Comparison of ENCODE assay signal across 25 cellular contexts in genomic region chr12:91851741-91852477, GRCh38.
DNase-seq lines count a peak whose midpoint lies in the region; ATAC-seq, FAIRE-seq and TF ChIP-seq lines count a peak whose summit lies in the region.
"Had no signal": no experiment of that assay in that cellular context is flagged by ENCODE, and none has a peak within 500 bp of the region (broad histone marks: within the 10 kb centered on the region; RNA-seq: fewer than 3 reads in every experiment).

No MANE protein-coding gene starts in this region.

- peaks cover 26% of the 10 kb centered on the region for H3K4me1 Mint-ChIP-seq in activated CD8-positive, alpha-beta T cell treated with anti-CD3 and anti-CD28 coated beads for 36 hours (ENCODE audit: low read depth)
- peaks cover 12% of the 10 kb centered on the region for H3K4me1 Mint-ChIP-seq in activated CD8-positive, alpha-beta T cell treated with anti-CD3 and anti-CD28 coated beads, Interleukin-2, amount 10 ng/mL, durations not matched to agents 7 days and 5 days (ENCODE audit: low read depth)
- H3K4me1 Mint-ChIP-seq in central memory CD8-positive, alpha-beta T cell: peaks cover 20% of the 10 kb centered on the region
- H3K4me1 Mint-ChIP-seq: IgD-negative memory B cell, nephron progenitor cell had no signal

- no peaks in the 10 kb centered on the region for H3K27me3 Mint-ChIP-seq in activated CD8-positive, alpha-beta T cell treated with anti-CD3 and anti-CD28 coated beads for 36 hours
- no peaks in the 10 kb centered on the region for H3K27me3 Mint-ChIP-seq in activated CD8-positive, alpha-beta T cell treated with anti-CD3 and anti-CD28 coated beads, Interleukin-2, amount 10 ng/mL, durations not matched to agents 7 days and 5 days (ENCODE audit: low read depth)
- no peaks in the 10 kb centered on the region for H3K27me3 Mint-ChIP-seq in central memory CD8-positive, alpha-beta T cell
- H3K27me3 Mint-ChIP-seq: brain had no signal

- H3K4me3 ChIP-seq in small intestine (ENCODE audit: low read depth in 1 of 2, low read length in 2 of 2) (no peak overlapping the region), testis (no peak overlapping the region)
- H3K4me3 ChIP-seq: gastroesophageal sphincter, mucosa of descending colon had no signal

- no peaks in the 10 kb centered on the region for H3K36me3 ChIP-seq in small intestine (ENCODE audit: control insufficient read depth in 2 of 2, insufficient read depth in 2 of 2, low read length in 2 of 2)
- no peaks in the 10 kb centered on the region for H3K36me3 ChIP-seq in testis (ENCODE audit: low read depth, missing control alignments)
- H3K36me3 ChIP-seq: gastroesophageal sphincter had no signal

- H3K27me3 ChIP-seq in small intestine (ENCODE audit: control insufficient read depth in 2 of 2, insufficient read depth in 2 of 2, low read length in 2 of 2): no peaks in the 10 kb centered on the region
- no peaks in the 10 kb centered on the region for H3K27me3 ChIP-seq in testis
- H3K27me3 ChIP-seq: gastroesophageal sphincter had no signal

- no peaks in the 10 kb centered on the region for H3K36me3 Mint-ChIP-seq in activated CD8-positive, alpha-beta T cell treated with anti-CD3 and anti-CD28 coated beads for 36 hours (ENCODE audit: low read depth)
- no peaks in the 10 kb centered on the region for H3K36me3 Mint-ChIP-seq in activated CD8-positive, alpha-beta T cell treated with anti-CD3 and anti-CD28 coated beads, Interleukin-2, amount 10 ng/mL, durations not matched to agents 7 days and 5 days (ENCODE audit: low read depth)
- H3K36me3 Mint-ChIP-seq in central memory CD8-positive, alpha-beta T cell (ENCODE audit: insufficient read depth): peaks cover 2% of the 10 kb centered on the region
- H3K36me3 Mint-ChIP-seq: brain; CD14-positive monocyte; stimulated activated memory B cell treated with anti-CD40 and anti-IgM and Interleukin-4, amounts not matched to agents 10 μg/mL and 1 μg/mL and 100 μg/mL, for 72 hours had no signal

- H3K9me3 Mint-ChIP-seq in activated CD8-positive, alpha-beta T cell treated with anti-CD3 and anti-CD28 coated beads for 36 hours: no peaks in the 10 kb centered on the region
- no peaks in the 10 kb centered on the region for H3K9me3 Mint-ChIP-seq in activated CD8-positive, alpha-beta T cell treated with anti-CD3 and anti-CD28 coated beads, Interleukin-2, amount 10 ng/mL, durations not matched to agents 7 days and 5 days (ENCODE audit: insufficient read depth)
- H3K9me3 Mint-ChIP-seq in central memory CD8-positive, alpha-beta T cell: no peaks in the 10 kb centered on the region
- H3K9me3 Mint-ChIP-seq: IgD-negative memory B cell; nephron progenitor cell; stimulated activated memory B cell treated with anti-CD40 and anti-IgM and Interleukin-4, amounts not matched to agents 10 μg/mL and 1 μg/mL and 100 μg/mL, for 72 hours had no signal

- TF ChIP-seq POLR2A in testis (IDR thresholded peaks at IDR 0.05): no peak

- no peak overlapping the region for H3K27ac ChIP-seq in small intestine (ENCODE audit: low read depth in 1 of 2, low read length in 1 of 2)
- H3K27ac ChIP-seq in testis: no peak overlapping the region
- H3K27ac ChIP-seq: gastroesophageal sphincter had no signal

- CTCF ChIA-PET in activated CD8-positive, alpha-beta T cell treated with anti-CD3 and anti-CD28 coated beads for 36 hours (lab: Charles Lee): no interaction called here
- CTCF ChIA-PET in activated CD8-positive, alpha-beta T cell treated with anti-CD3 and anti-CD28 coated beads, Interleukin-2, amount 10 ng/mL, durations not matched to agents 7 days and 5 days (lab: Charles Lee): no interaction called here

- intact Hi-C loops in activated CD8-positive, alpha-beta T cell treated with anti-CD3 and anti-CD28 coated beads for 36 hours (cut with micrococcal nuclease): no loop called here
- intact Hi-C loops in testis (cut with DNase I; ENCODE audit: low total_unique reads): no loop called here

- peak; percentile 44 for FAIRE-seq in small intestine (lab: Jason Lieb, UNC)
- FAIRE-seq: endothelial cell of umbilical vein had no signal

- H3K9me3 ChIP-seq in small intestine (ENCODE audit: control insufficient read depth, low read depth) (no peaks in the 10 kb centered on the region), testis (no peaks in the 10 kb centered on the region)
- H3K9me3 ChIP-seq: gastroesophageal sphincter, mucosa of descending colon had no signal

- POLR2A ChIA-PET in activated CD8-positive, alpha-beta T cell treated with anti-CD3 and anti-CD28 coated beads for 36 hours (lab: Charles Lee): interaction anchor here (0.6 kb wide), 1 partner anchor 512 kb away, joined by 3 read pairs; no protein-coding TSS in a partner anchor
- POLR2A ChIA-PET in activated CD8-positive, alpha-beta T cell treated with anti-CD3 and anti-CD28 coated beads, Interleukin-2, amount 10 ng/mL, durations not matched to agents 7 days and 5 days (lab: Charles Lee): no interaction called here

- no peak overlapping the region for H3K4me3 Mint-ChIP-seq in activated CD8-positive, alpha-beta T cell treated with anti-CD3 and anti-CD28 coated beads for 36 hours
- H3K4me3 Mint-ChIP-seq in activated CD8-positive, alpha-beta T cell treated with anti-CD3 and anti-CD28 coated beads, Interleukin-2, amount 10 ng/mL, durations not matched to agents 7 days and 5 days: no peak overlapping the region
- no peak overlapping the region for H3K4me3 Mint-ChIP-seq in central memory CD8-positive, alpha-beta T cell
- H3K4me3 Mint-ChIP-seq: brain; CD14-positive monocyte; IgD-negative memory B cell; nephron progenitor cell; stimulated activated memory B cell treated with anti-CD40 and anti-IgM and Interleukin-4, amounts not matched to agents 10 μg/mL and 1 μg/mL and 100 μg/mL, for 72 hours had no signal

- no peaks in the 10 kb centered on the region for H3K4me1 ChIP-seq in small intestine (ENCODE audit: control insufficient read depth in 2 of 2, insufficient read depth in 1 of 2, low read depth in 1 of 2, low read length in 1 of 2)
- H3K4me1 ChIP-seq in testis: peaks cover 3% of the 10 kb centered on the region

- no peak for DNase-seq in activated CD8-positive, alpha-beta T cell treated with anti-CD3 and anti-CD28 coated beads for 36 hours
- no peak for DNase-seq in activated CD8-positive, alpha-beta T cell treated with anti-CD3 and anti-CD28 coated beads, Interleukin-2, amount 10 ng/mL, durations not matched to agents 7 days and 5 days
- DNase-seq in M059J (ENCODE audit: low read depth): peak; percentile 1
- DNase-seq in central memory CD8-positive, alpha-beta T cell (ENCODE audit: low spot score in 2 of 2): no peak
- no peak for DNase-seq in small intestine
- DNase-seq in testis: no peak
- DNase-seq: activated naive CD4-positive, alpha-beta T cell; activated T-cell treated with anti-CD3 and anti-CD28 coated beads, Interleukin-2, amount 50 U/mL, for 1 hour; Calu3; DMS79; hippocampal formation; left colon; mucosa of descending colon; NCI-H1105 treated with DMSO at 0.1 percent for 48 hours; nephron progenitor cell had no signal

- H3K27ac Mint-ChIP-seq in activated CD8-positive, alpha-beta T cell treated with anti-CD3 and anti-CD28 coated beads for 36 hours: peak overlapping the region; percentile 1
- H3K27ac Mint-ChIP-seq in activated CD8-positive, alpha-beta T cell treated with anti-CD3 and anti-CD28 coated beads, Interleukin-2, amount 10 ng/mL, durations not matched to agents 7 days and 5 days: no peak overlapping the region
- H3K27ac Mint-ChIP-seq in central memory CD8-positive, alpha-beta T cell (ENCODE audit: low read depth): peak overlapping the region; percentile 87
- H3K27ac Mint-ChIP-seq: CD14-positive monocyte; IgD-negative memory B cell; nephron progenitor cell; stimulated activated memory B cell treated with anti-CD40 and anti-IgM and Interleukin-4, amounts not matched to agents 10 μg/mL and 1 μg/mL and 100 μg/mL, for 72 hours had no signal

- ATAC-seq in activated CD8-positive, alpha-beta T cell treated with anti-CD3 and anti-CD28 coated beads for 36 hours: peak; percentile 76
- ATAC-seq in activated CD8-positive, alpha-beta T cell treated with anti-CD3 and anti-CD28 coated beads, Interleukin-2, amount 10 ng/mL, durations not matched to agents 7 days and 5 days: no peak
- ATAC-seq in central memory CD8-positive, alpha-beta T cell (replicated peaks; ENCODE audit: extremely low read depth, poor library complexity, severe bottlenecking): peak; percentile 86
- ATAC-seq in HG02759 (IDR thresholded peaks at IDR 0.05; ENCODE audit: unreplicated experiment): no peak
- no peak for ATAC-seq in GM21737 (IDR thresholded peaks at IDR 0.05; ENCODE audit: unreplicated experiment)
- ATAC-seq: gastroesophageal sphincter; left colon; mucosa of descending colon; Right ventricle myocardium inferior; SK-N-SH treated with all-trans-retinoic acid at 6 μM for 48 hours; stimulated activated memory B cell treated with anti-CD40 and anti-IgM and Interleukin-4, amounts not matched to agents 10 μg/mL and 1 μg/mL and 100 μg/mL, for 72 hours had no signal

- TF ChIP-seq CTCF in activated CD8-positive, alpha-beta T cell treated with anti-CD3 and anti-CD28 coated beads for 36 hours (IDR thresholded peaks at IDR 0.05): no peak
- no peak for TF ChIP-seq CTCF in testis (IDR thresholded peaks at IDR 0.05)

Comparison
In these comparisons a context has a peak if more than half of its experiments do, and no peak if none do; other contexts are left out.
1. ATAC-seq: peak in activated CD8-positive, alpha-beta T cell treated with anti-CD3 and anti-CD28 coated beads for 36 hours (single experiment) and central memory CD8-positive, alpha-beta T cell (single experiment); none in activated CD8-positive, alpha-beta T cell treated with anti-CD3 and anti-CD28 coated beads, Interleukin-2, amount 10 ng/mL, durations not matched to agents 7 days and 5 days (single experiment), HG02759 (single experiment) and GM21737 (single experiment).